Comparison of ENCODE assay signal across 8 cellular contexts in genomic region chr11:66388746-66389386, GRCh38. TPM values are rescaled to one million over a fixed set of nuclear protein-coding genes. Genes with fewer than 3 reads are reported as not detected.
DNase-seq lines count a peak whose midpoint lies in the region; ATAC-seq and TF ChIP-seq lines count a peak whose summit lies in the region.

No MANE protein-coding gene starts in this region.

- TF ChIP-seq CTCF in RWPE2 (IDR thresholded peaks at IDR 0.05; ENCODE audit: poor library complexity, severe bottlenecking) (peak; percentile 80), gastroesophageal sphincter (IDR thresholded peaks at IDR 0.05) (peak; percentile 26 to 78 (median 51))

- H3K4me1 ChIP-seq in RWPE2 (ENCODE audit: insufficient read depth, poor library complexity, severe bottlenecking) (no peaks in the 10 kb centered on the region), gastroesophageal sphincter (peaks cover 0 to 11% (median 0%) of the 10 kb centered on the region in 3 donors)

- no peaks in the 10 kb centered on the region for H3K36me3 ChIP-seq in RWPE2 (ENCODE audit: low read depth)
- H3K36me3 ChIP-seq in gastroesophageal sphincter, result no peaks in the 10 kb centered on the region

- no peak overlapping the region for H3K27ac ChIP-seq in RWPE2 (ENCODE audit: poor library complexity, severe bottlenecking)
- no peak overlapping the region for H3K27ac ChIP-seq in gastroesophageal sphincter

- H3K36me3 Mint-ChIP-seq in activated T-helper 17 cell treated with anti-CD3 and anti-CD28 coated beads, Interleukin-2, amount 50 U/mL, for 72 hours (ENCODE audit: low read depth), result no peaks in the 10 kb centered on the region

- H3K4me3 ChIP-seq in RWPE2 (ENCODE audit: severe bottlenecking) (no peak overlapping the region), gastroesophageal sphincter (no peak overlapping the region)

- no peaks in the 10 kb centered on the region for H3K9me3 ChIP-seq in RWPE2 (ENCODE audit: severe bottlenecking)
- no peaks in the 10 kb centered on the region for H3K9me3 ChIP-seq in gastroesophageal sphincter

- peaks cover 6% of the 10 kb centered on the region for H3K4me1 Mint-ChIP-seq in activated T-helper 17 cell treated with anti-CD3 and anti-CD28 coated beads, Interleukin-2, amount 50 U/mL, for 72 hours

- no peaks in the 10 kb centered on the region for H3K9me3 Mint-ChIP-seq in activated T-helper 17 cell treated with anti-CD3 and anti-CD28 coated beads, Interleukin-2, amount 50 U/mL, for 72 hours

- H3K27me3 ChIP-seq in RWPE2 (ENCODE audit: insufficient read depth, poor library complexity, severe bottlenecking) (no peaks in the 10 kb centered on the region), gastroesophageal sphincter (peaks cover 6% of the 10 kb centered on the region)

- H3K27ac Mint-ChIP-seq in activated T-helper 17 cell treated with anti-CD3 and anti-CD28 coated beads, Interleukin-2, amount 50 U/mL, for 72 hours, result no peak overlapping the region

- no peak overlapping the region for H3K4me3 Mint-ChIP-seq in activated T-helper 17 cell treated with anti-CD3 and anti-CD28 coated beads, Interleukin-2, amount 50 U/mL, for 72 hours

- TF ChIP-seq EP300 in gastroesophageal sphincter (IDR thresholded peaks at IDR 0.05), result no peak

- 23 to 30% methylated on average over 6 to 8 of the region's 8 CpGs for WGBS in gastroesophageal sphincter (ENCODE audit: low coverage in 1 of 2), 2 donors

- peak; percentile 21 for DNase-seq in DMS79 (lab: John Stamatoyannopoulos, UW)
- peak; percentile 55 for DNase-seq in LoVo (ENCODE audit: low spot score)
- DNase-seq in RWPE2 (ENCODE audit: low spot score), result no peak
- peak; percentile 73 for DNase-seq in renal cortical epithelial cell (ENCODE audit: low read depth)

- TF ChIP-seq POLR2A in gastroesophageal sphincter (IDR thresholded peaks at IDR 0.05), result no peak

- ATAC-seq in RWPE2 (ENCODE audit: low read depth) (peak; percentile 79), gastroesophageal sphincter (peak; percentile 32), HG03025 (IDR thresholded peaks at IDR 0.05; ENCODE audit: low FRiP score, unreplicated experiment) (no peak), HG03457 (IDR thresholded peaks at IDR 0.05; ENCODE audit: unreplicated experiment) (no peak)
- ATAC-seq in activated T-helper 17 cell treated with anti-CD3 and anti-CD28 coated beads, Interleukin-2, amount 50 U/mL, for 72 hours (replicated peaks), result peak; percentile 69

- no peaks in the 10 kb centered on the region for H3K27me3 Mint-ChIP-seq in activated T-helper 17 cell treated with anti-CD3 and anti-CD28 coated beads, Interleukin-2, amount 50 U/mL, for 72 hours

RNA-seq across cellular contexts. Expression of gene SLC29A2, which starts 17.3 kb away (rescaled TPM):
- total RNA-seq in activated T-helper 17 cell treated with anti-CD3 and anti-CD28 coated beads, Interleukin-2, amount 50 U/mL, for 72 hours, result 1 to 10 TPM; 7.6 to 9.1 TPM
- 1 to 10 TPM in 2 of 4 donors, under 1 TPM in 2; 0.27 to 3.2 (median 1.2) TPM for total RNA-seq in gastroesophageal sphincter
- 1.4 and 5.3 TPM in 2 replicates for total RNA-seq in renal cortical epithelial cell

RNA-seq across cellular contexts. Expression of gene NPAS4, which starts 32.0 kb away (rescaled TPM):
- under 1 TPM; 0.21 to 0.28 TPM for total RNA-seq in activated T-helper 17 cell treated with anti-CD3 and anti-CD28 coated beads, Interleukin-2, amount 50 U/mL, for 72 hours
- total RNA-seq in gastroesophageal sphincter, result 1 to 10 TPM in 1 of 4 donors, under 1 TPM in 2, not detected in 1; 0.27 to 2.6 (median 0.93) TPM
- total RNA-seq in renal cortical epithelial cell, result not detected in 2 replicates

RNA-seq across cellular contexts. Expression of gene B4GAT1, which starts 41.4 kb away (rescaled TPM):
- 10 to 100 TPM in 1 of 2 donors, 1 to 10 TPM in 1; 7.7 to 12.9 TPM for total RNA-seq in activated T-helper 17 cell treated with anti-CD3 and anti-CD28 coated beads, Interleukin-2, amount 50 U/mL, for 72 hours
- total RNA-seq in gastroesophageal sphincter (10 to 100 TPM; 39.7 to 62.0 (median 47.6) TPM), renal cortical epithelial cell (20.7 and 32.2 TPM in 2 replicates)

RNA-seq across cellular contexts. Expression of gene BRMS1, which starts 44.0 kb away (rescaled TPM):
- total RNA-seq in activated T-helper 17 cell treated with anti-CD3 and anti-CD28 coated beads, Interleukin-2, amount 50 U/mL, for 72 hours, result 10 to 100 TPM; 21.6 to 41.7 TPM
- total RNA-seq in gastroesophageal sphincter, result 10 to 100 TPM; 26.6 to 44.2 (median 35.5) TPM
- 50.1 and 74.1 TPM in 2 replicates for total RNA-seq in renal cortical epithelial cell

RNA-seq across cellular contexts. Expression of gene MRPL11, which starts 49.8 kb away (rescaled TPM):
- 100 to 1,000 TPM in 1 of 2 donors, 10 to 100 TPM in 1; 56.1 to 131 TPM for total RNA-seq in activated T-helper 17 cell treated with anti-CD3 and anti-CD28 coated beads, Interleukin-2, amount 50 U/mL, for 72 hours
- total RNA-seq in gastroesophageal sphincter (10 to 100 TPM; 36.3 to 48.1 (median 45.6) TPM), renal cortical epithelial cell (33.3 and 52.4 TPM in 2 replicates)

Comparison
In these comparisons a context has a peak if more than half of its experiments do, and no peak if none do; other contexts are left out.
1. ATAC-seq: peak in RWPE2 (single experiment), activated T-helper 17 cell treated with anti-CD3 and anti-CD28 coated beads, Interleukin-2, amount 50 U/mL, for 72 hours (single experiment) and gastroesophageal sphincter (single experiment); none in HG03025 (single experiment) and HG03457 (single experiment).